10 cellular contexts compared by ENCODE assay signal in genomic region chr11:46363455-46363920, GRCh38. TPM values are rescaled to one million over a fixed set of nuclear protein-coding genes. Genes with fewer than 3 reads are reported as not detected.
DNase-seq lines count a peak whose midpoint lies in the region; ATAC-seq, FAIRE-seq and TF ChIP-seq lines count a peak whose summit lies in the region.
"Had no signal": no experiment of that assay in that cellular context is flagged by ENCODE, and none has a peak within 500 bp of the region (broad histone marks: within the 10 kb centered on the region; RNA-seq: fewer than 3 reads in every experiment).

No MANE protein-coding gene starts in this region.

- H3K36me3 Mint-ChIP-seq in central memory CD8-positive, alpha-beta T cell (ENCODE audit: insufficient read depth) = peaks cover 31% of the 10 kb centered on the region

- H3K4me3 Mint-ChIP-seq in central memory CD8-positive, alpha-beta T cell = peak overlapping the region; percentile 20

- DNase-seq in SIG-M5 treated with dmso at 0.1 percent for 504 hours (lab: John Stamatoyannopoulos, UW; ENCODE audit: unreplicated experiment) (peak; percentile 26), SIG-M5 (lab: John Stamatoyannopoulos, UW) (no peak), urothelium cell line (ENCODE audit: low spot score) (peak; percentile 51)
- no peak for DNase-seq in central memory CD8-positive, alpha-beta T cell (ENCODE audit: low spot score in 2 of 2)
- DNase-seq: effector CD4-positive, alpha-beta T cell; GOT3 had no signal

- peak overlapping the region; percentile 87 for H3K27ac Mint-ChIP-seq in central memory CD8-positive, alpha-beta T cell (ENCODE audit: low read depth)

- no peak for ATAC-seq in central memory CD8-positive, alpha-beta T cell (replicated peaks; ENCODE audit: extremely low read depth, poor library complexity, severe bottlenecking)
- ATAC-seq in GM21390 (IDR thresholded peaks at IDR 0.05; ENCODE audit: unreplicated experiment) (no peak), HG03442 (IDR thresholded peaks at IDR 0.05; ENCODE audit: unreplicated experiment) (no peak), GM18868 (IDR thresholded peaks at IDR 0.05; ENCODE audit: unreplicated experiment) (no peak)

- TF ChIP-seq CTCF in liver (IDR thresholded peaks at IDR 0.05; ENCODE audit: low read depth, low read length, missing input control) = no peak

- peaks cover 0 to 5% (median 0%) of the 10 kb centered on the region in 4 donors for H3K36me3 ChIP-seq in liver (ENCODE audit: control insufficient read depth in 4 of 4, insufficient read depth in 3 of 4, low read depth in 1 of 4, low read length in 3 of 4)

- peaks cover 56% of the 10 kb centered on the region for H3K4me1 Mint-ChIP-seq in central memory CD8-positive, alpha-beta T cell

- no peak overlapping the region for H3K9ac ChIP-seq in liver (ENCODE audit: low read depth in 1 of 2, low read length in 2 of 2)

- H3K4me1 ChIP-seq in liver (ENCODE audit: control insufficient read depth in 4 of 4, insufficient read depth in 4 of 4, low read length in 3 of 4) = peaks cover 0 to 21% (median 12%) of the 10 kb centered on the region in 4 donors

- H3K27me3 ChIP-seq in liver (ENCODE audit: control insufficient read depth in 4 of 4, insufficient read depth in 4 of 4, low read length in 3 of 4) = no peaks in the 10 kb centered on the region

- no peak overlapping the region for H3K4me3 ChIP-seq in liver (ENCODE audit: low read depth in 1 of 3, low read length in 3 of 3)

- WGBS in liver = 72% methylated on average over 20 of the region's 20 CpGs

- FAIRE-seq in urothelium cell line (lab: Jason Lieb, UNC) = no peak

- peak overlapping the region; percentile 47 to 64 for H3K27ac ChIP-seq in liver (ENCODE audit: low read depth in 1 of 2, low read length in 2 of 2)

- TF ChIP-seq RAD21 in liver (IDR thresholded peaks at IDR 0.05) = no peak

- no peaks in the 10 kb centered on the region for H3K27me3 Mint-ChIP-seq in central memory CD8-positive, alpha-beta T cell

- H3K9me3 ChIP-seq in liver (ENCODE audit: control insufficient read depth in 4 of 4, low read length in 3 of 4) = no peaks in the 10 kb centered on the region

- H3K9me3 Mint-ChIP-seq in central memory CD8-positive, alpha-beta T cell = no peaks in the 10 kb centered on the region

TF ChIP-seq in liver, 16 proteins besides CTCF, POLR2A, EP300 and RAD21:
- TF ChIP-seq SP1 (IDR thresholded peaks at IDR 0.05) = no peak
- no peak for TF ChIP-seq GABPA (IDR thresholded peaks at IDR 0.05 in 1 of 2, conservative IDR thresholded peaks at IDR 0.05 in 1 of 2)
- TF ChIP-seq FOXA1 (IDR thresholded peaks at IDR 0.05) = no peak
- no peak for TF ChIP-seq HNF4A (conservative IDR thresholded peaks at IDR 0.05)
- TF ChIP-seq HNF4G (IDR thresholded peaks at IDR 0.05) = no peak
- no peak for TF ChIP-seq FOXA2 (IDR thresholded peaks at IDR 0.05)
- no peak for TF ChIP-seq JUND (IDR thresholded peaks at IDR 0.05)
- TF ChIP-seq ATF3 (IDR thresholded peaks at IDR 0.05) = no peak
- TF ChIP-seq MAX (IDR thresholded peaks at IDR 0.05) = no peak

RNA-seq across cellular contexts. Expression of gene DGKZ, which starts 16.2 kb away (rescaled TPM):
- 10 to 100 TPM; 15.5 to 24.3 TPM for total RNA-seq in liver
- 10 to 100 TPM in 1 of 2 donors, 1 to 10 TPM in 1; 4.6 to 13.3 TPM for polyA plus RNA-seq in liver

RNA-seq across cellular contexts. Expression of gene MDK, which starts 18.0 kb away (rescaled TPM):
- total RNA-seq in liver = 10 to 100 TPM in 1 of 2 donors, 1 to 10 TPM in 1; 2.3 to 41.8 TPM
- polyA plus RNA-seq in liver = 10 to 100 TPM in 1 of 2 donors, 1 to 10 TPM in 1; 9.3 to 17.8 TPM

RNA-seq across cellular contexts. Expression of gene CHRM4, which starts 28.1 kb away (rescaled TPM):
- total RNA-seq in liver = under 1 TPM; 0.08 to 0.09 TPM
- polyA plus RNA-seq in liver = not detected

Comparison
In these comparisons a context has a peak if more than half of its experiments do, and no peak if none do; other contexts are left out.
1. DNase-seq: peak in SIG-M5 treated with dmso at 0.1 percent for 504 hours (single experiment) and urothelium cell line (single experiment); none in SIG-M5 (single experiment) and central memory CD8-positive, alpha-beta T cell (0 of 2).